19 cellular contexts compared by ENCODE assay signal in genomic region chr1:150102986-150103385, GRCh38. TPM values are rescaled to one million over a fixed set of nuclear protein-coding genes. Genes with fewer than 3 reads are reported as not detected.
DNase-seq lines count a peak whose midpoint lies in the region; ATAC-seq, FAIRE-seq and TF ChIP-seq lines count a peak whose summit lies in the region.
"Had no signal": no experiment of that assay in that cellular context is flagged by ENCODE, and none has a peak within 500 bp of the region (broad histone marks: within the 10 kb centered on the region; RNA-seq: fewer than 3 reads in every experiment).

No MANE protein-coding gene starts in this region.

- H3K36me3 Mint-ChIP-seq in T-cell = peaks cover 13% of the 10 kb centered on the region
- peaks cover 22% of the 10 kb centered on the region for H3K36me3 Mint-ChIP-seq in HFFc6 (ENCODE audit: low read depth)

- no peak overlapping the region for H2AFZ ChIP-seq in endothelial cell of umbilical vein (ENCODE audit: low read depth, low read length)
- H2AFZ ChIP-seq: GM23248 had no signal

- H3K9me3 ChIP-seq in endothelial cell of umbilical vein (replicated peaks; ENCODE audit: control insufficient read depth, insufficient read depth, low read length) = no peaks in the 10 kb centered on the region
- H3K9me3 ChIP-seq: BE2C, HAP-1 had no signal

- FAIRE-seq in endothelial cell of umbilical vein (lab: Jason Lieb, UNC) = no peak
- FAIRE-seq: G401.6 had no signal

- POLR2A ChIA-PET in T-cell (lab: Charles Lee) (interaction anchor here (0.5 to 0.7 kb wide), 4 partner anchors 8 to 216 kb away, joined by 3 to 11 read pairs (median 3); a partner anchor contains a TSS), endothelial cell of umbilical vein (lab: Charles Lee) (interaction anchor here (0.7 kb wide), 1 partner anchor 13 kb away, joined by 3 read pairs; no protein-coding TSS in a partner anchor)

- DNase-seq in NCI-H1417 (lab: John Stamatoyannopoulos, UW) (peak in 2 of 3 experiments; percentile 32 to 73), NCI-H1417 treated with DMSO at 0.1 percent for 48 hours (lab: John Stamatoyannopoulos, UW) (no peak), NAMALWA (ENCODE audit: low spot score) (peak; percentile 28), T-cell (no peak), endothelial cell of umbilical vein (ENCODE audit: low read depth, low spot score) (peak; percentile 24), NCI-H187 (lab: John Stamatoyannopoulos, UW) (no peak), HFFc6 (no peak)
- DNase-seq: BE2C; CD8-positive, alpha-beta T cell; DND-41; GM23248; KG1; NCI-H2081 treated with DMSO at 0.1 percent for 48 hours; NCI-H345; NCI-H524 treated with DMSO at 0.1 percent for 48 hours; Right ventricle myocardium superior had no signal

- H3K9me3 Mint-ChIP-seq in T-cell = no peaks in the 10 kb centered on the region
- H3K9me3 Mint-ChIP-seq in HFFc6 = no peaks in the 10 kb centered on the region
- H3K9me3 Mint-ChIP-seq: CD8-positive, alpha-beta T cell had no signal

- CTCF ChIA-PET in T-cell (lab: Charles Lee) (interaction anchor here in 1 of 2 donors (0.6 to 1.2 kb wide), 7 partner anchors 10 to 261 kb away, joined by 3 to 4 read pairs (median 3); partner anchors contain the start of gene RPRD2), endothelial cell of umbilical vein (lab: Charles Lee) (interaction anchor here (1.0 to 1.7 kb wide), 3 partner anchors 63 to 84 kb away, joined by 3 to 6 read pairs (median 3); no protein-coding TSS in a partner anchor)

- no peaks in the 10 kb centered on the region for H3K9me1 ChIP-seq in endothelial cell of umbilical vein (replicated peaks; ENCODE audit: control insufficient read depth, extremely low read depth, insufficient read depth, low read length)

- dilution Hi-C loops in endothelial cell of umbilical vein (cut with MboI; ENCODE audit: extremely low pct_ligation_motif_present, low sequenced_read_pairs) = no loop called here

- BruUV-seq in endothelial cell of umbilical vein (replicated peaks; lab: Mats Ljungman, UMichigan) = no TSS peak

- peaks cover 57 to 66% (median 58%) of the 10 kb centered on the region in 3 donors for H3K4me1 Mint-ChIP-seq in T-cell
- H3K4me1 Mint-ChIP-seq in HFFc6 (ENCODE audit: low read depth) = no peaks in the 10 kb centered on the region

- no peak overlapping the region for H3K27ac ChIP-seq in endothelial cell of umbilical vein (ENCODE audit: insufficient read depth, low read depth, low read length)
- H3K27ac ChIP-seq: GM23248 had no signal

- H3K79me2 ChIP-seq in endothelial cell of umbilical vein (ENCODE audit: control insufficient read depth, insufficient read depth, low read length) = no peaks in the 10 kb centered on the region

- no peaks in the 10 kb centered on the region for H3K36me3 ChIP-seq in endothelial cell of umbilical vein (ENCODE audit: control insufficient read depth in 2 of 2, extremely low read depth in 1 of 2, insufficient read depth in 2 of 2, low read length in 2 of 2)

- no peaks in the 10 kb centered on the region for H3K27me3 ChIP-seq in endothelial cell of umbilical vein (ENCODE audit: control insufficient read depth in 2 of 2, insufficient read depth in 2 of 2, low read length in 2 of 2)
- H3K27me3 ChIP-seq: BE2C had no signal

- H3K27me3 Mint-ChIP-seq in T-cell = no peaks in the 10 kb centered on the region
- no peaks in the 10 kb centered on the region for H3K27me3 Mint-ChIP-seq in HFFc6 (ENCODE audit: insufficient read depth)

- no peak for TF ChIP-seq POLR2A in endothelial cell of umbilical vein (IDR thresholded peaks at IDR 0.05; ENCODE audit: low read depth, low read length)

- intact Hi-C loops in endothelial cell of umbilical vein (cut with micrococcal nuclease) = no loop called here

- H3K4me3 Mint-ChIP-seq in T-cell (no peak overlapping the region), HFFc6 (no peak overlapping the region)
- H3K4me3 Mint-ChIP-seq: CD8-positive, alpha-beta T cell had no signal

- H3K4me2 ChIP-seq in endothelial cell of umbilical vein (ENCODE audit: insufficient read depth, low read length) = no peak overlapping the region

- no peak overlapping the region for H3K9ac ChIP-seq in endothelial cell of umbilical vein (replicated peaks; ENCODE audit: extremely low read depth, insufficient read depth, low read length)
- H3K9ac ChIP-seq: GM23248 had no signal

- TF ChIP-seq CTCF in endothelial cell of umbilical vein (IDR thresholded peaks at IDR 0.05; ENCODE audit: extremely low read depth in 1 of 2, insufficient read depth in 1 of 2, low read depth in 1 of 2, low read length in 2 of 2) (no peak), HFFc6 (IDR thresholded peaks at IDR 0.05) (no peak)

- H3K4me3 ChIP-seq in endothelial cell of umbilical vein (replicated peaks in 1 of 3; ENCODE audit: insufficient read depth in 1 of 3, low read depth in 1 of 3, low read length in 3 of 3) = no peak overlapping the region
- H3K4me3 ChIP-seq: GM23248, HAP-1 had no signal

- H4K20me1 ChIP-seq in endothelial cell of umbilical vein (replicated peaks; ENCODE audit: control insufficient read depth, extremely low read depth, insufficient read depth, low read length) = no peaks in the 10 kb centered on the region

- H3K4me1 ChIP-seq in endothelial cell of umbilical vein (ENCODE audit: control insufficient read depth, extremely low read depth, insufficient read depth, low read length) = no peaks in the 10 kb centered on the region
- H3K4me1 ChIP-seq: BE2C, HAP-1 had no signal

- no peak for ATAC-seq in T-cell (replicated peaks in 1 of 4)
- ATAC-seq in GM21390 (IDR thresholded peaks at IDR 0.05; ENCODE audit: unreplicated experiment) = no peak
- ATAC-seq: CD8-positive, alpha-beta T cell had no signal

- H3K27ac Mint-ChIP-seq in T-cell = peak overlapping the region; percentile 64 to 69
- no peak overlapping the region for H3K27ac Mint-ChIP-seq in HFFc6

TF ChIP-seq in endothelial cell of umbilical vein, 7 proteins besides CTCF, POLR2A, EP300 and RAD21:
- TF ChIP-seq FOS (IDR thresholded peaks at IDR 0.05; ENCODE audit: borderline replicate concordance, insufficient read depth, low read length) = no peak
- no peak for TF ChIP-seq JUN (IDR thresholded peaks at IDR 0.05; ENCODE audit: borderline replicate concordance, insufficient read depth, insufficient read length, low read depth)
- TF ChIP-seq EZH2 (IDR thresholded peaks at IDR 0.05; ENCODE audit: borderline replicate concordance, low read depth, low read length, severe bottlenecking) = no peak
- TF ChIP-seq MYC (IDR thresholded peaks at IDR 0.05; ENCODE audit: low read depth, low read length) = no peak
- TF ChIP-seq POLR2AphosphoS5 (IDR thresholded peaks at IDR 0.05; ENCODE audit: insufficient read depth, low read depth, low read length) = no peak
- TF ChIP-seq GATA2 (IDR thresholded peaks at IDR 0.05; ENCODE audit: insufficient read depth, insufficient read length, low read depth, low read length) = no peak
- TF ChIP-seq, protein P1, sequence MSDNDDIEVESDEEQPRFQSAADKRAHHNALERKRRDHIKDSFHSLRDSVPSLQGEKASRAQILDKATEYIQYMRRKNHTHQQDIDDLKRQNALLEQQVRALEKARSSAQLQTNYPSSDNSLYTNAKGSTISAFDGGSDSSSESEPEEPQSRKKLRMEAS (IDR thresholded peaks at IDR 0.05; ENCODE audit: insufficient read depth, insufficient read length) = no peak

RNA-seq across cellular contexts. Expression of gene VPS45, which starts 35.4 kb away (rescaled TPM):
- total RNA-seq in T-cell (10 to 100 TPM; 24.9 to 30.7 (median 28.0) TPM), endothelial cell of umbilical vein (40.4 and 43.7 TPM in 2 replicates)
- 24.8 and 25.6 TPM in 2 replicates for polyA plus RNA-seq in endothelial cell of umbilical vein
- 24.3 and 29.1 TPM in 2 replicates for polyA plus RNA-seq in endothelial cell of umbilical vein (2011; cell fraction: cytosol; rRNA removed)
- 91.9 and 105 TPM in 2 replicates for polyA plus RNA-seq in endothelial cell of umbilical vein (2011; cell fraction: nucleus; rRNA removed)
- polyA plus RNA-seq in endothelial cell of umbilical vein (2012) = 25.4 and 49.7 TPM in 2 replicates
- 28.0 and 34.1 TPM in 2 replicates for polyA minus RNA-seq in endothelial cell of umbilical vein
- 22.6 TPM for polyA minus RNA-seq in endothelial cell of umbilical vein (2011; cell fraction: cytosol; rRNA and poly(A)+ RNA removed)
- polyA minus RNA-seq in endothelial cell of umbilical vein (2011; cell fraction: nucleus; rRNA and poly(A)+ RNA removed) = 47.1 and 58.2 TPM in 2 replicates
- total RNA-seq in HFFc6 (2021; fragmentation: NEBNext Ultra II Directional; extraction: Animal tissue kit (Norgen Biotek cat#: 25700)) = 10 to 100 TPM; 35.6 to 43.3 (median 37.1) TPM

RNA-seq across cellular contexts. Expression of gene PLEKHO1, which starts 46.7 kb away (rescaled TPM):
- 100 to 1,000 TPM in 3 of 5 donors, 10 to 100 TPM in 2; 68.9 to 183 (median 154) TPM for total RNA-seq in T-cell
- total RNA-seq in endothelial cell of umbilical vein = 101 and 121 TPM in 2 replicates
- polyA plus RNA-seq in endothelial cell of umbilical vein = 59.8 and 71.9 TPM in 2 replicates
- polyA plus RNA-seq in endothelial cell of umbilical vein (2011; cell fraction: cytosol; rRNA removed) = 48.6 and 60.4 TPM in 2 replicates
- polyA plus RNA-seq in endothelial cell of umbilical vein (2011; cell fraction: nucleus; rRNA removed) = 77.9 and 115 TPM in 2 replicates
- 31.8 and 49.5 TPM in 2 replicates for polyA plus RNA-seq in endothelial cell of umbilical vein (2012)
- 38.4 and 42.1 TPM in 2 replicates for polyA minus RNA-seq in endothelial cell of umbilical vein
- polyA minus RNA-seq in endothelial cell of umbilical vein (2011; cell fraction: cytosol; rRNA and poly(A)+ RNA removed) = not detected
- 24.2 and 30.3 TPM in 2 replicates for polyA minus RNA-seq in endothelial cell of umbilical vein (2011; cell fraction: nucleus; rRNA and poly(A)+ RNA removed)
- total RNA-seq in HFFc6 (2021; fragmentation: NEBNext Ultra II Directional; extraction: Animal tissue kit (Norgen Biotek cat#: 25700)) = 10 to 100 TPM; 30.9 to 36.7 (median 32.6) TPM

Comparison
In these comparisons a context has a peak if more than half of its experiments do, and no peak if none do; other contexts are left out.
1. DNase-seq: peak in NCI-H1417 (2 of 3), NAMALWA (single experiment) and endothelial cell of umbilical vein (single experiment); none in NCI-H1417 treated with DMSO at 0.1 percent for 48 hours (single experiment), T-cell (0 of 34), NCI-H187 (0 of 2) and HFFc6 (single experiment).